Comparison of ENCODE assay signal across 12 cellular contexts in the genomic region with DNA sequence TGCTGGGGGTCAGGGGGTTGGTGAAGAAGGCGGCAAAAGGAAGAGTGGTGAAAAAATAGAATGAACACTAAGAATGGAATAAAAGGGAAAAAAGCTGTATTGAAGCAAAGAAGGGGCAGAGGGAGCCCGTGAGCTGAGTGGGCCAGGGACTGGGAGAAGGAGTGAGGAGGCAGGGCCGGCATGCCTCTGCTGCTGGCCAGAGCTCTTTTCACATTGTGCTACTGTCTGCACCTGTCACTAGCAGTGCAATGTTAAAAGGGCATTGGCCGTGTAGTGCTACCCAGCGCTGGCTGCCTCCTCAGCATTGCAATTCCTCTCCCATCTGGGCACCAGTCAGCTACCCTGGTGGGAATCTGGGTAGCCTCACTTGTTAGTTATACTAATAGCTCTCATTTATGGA.
A peak's percentile ranks its signal among the peaks of the same experiment; 100 is the strongest.
DNase-seq lines count a peak whose midpoint lies in the region; ATAC-seq and TF ChIP-seq lines count a peak whose summit lies in the region.
"Had no signal": no experiment of that assay in that cellular context is flagged by ENCODE, and none has a peak within 500 bp of the region (broad histone marks: within the 10 kb centered on the region; RNA-seq: fewer than 3 reads in every experiment).

No MANE protein-coding gene starts in this region.

- H3K4me1 Mint-ChIP-seq in stimulated activated naive B cell treated with anti-CD40 and anti-IgM and Interleukin-4, amounts not matched to agents 10 μg/mL and 1 μg/mL and 100 μg/mL, for 72 hours, result peaks cover 19 to 46% of the 10 kb centered on the region in 2 donors

- no peaks in the 10 kb centered on the region for H3K9me3 Mint-ChIP-seq in stimulated activated naive B cell treated with anti-CD40 and anti-IgM and Interleukin-4, amounts not matched to agents 10 μg/mL and 1 μg/mL and 100 μg/mL, for 72 hours

- H3K27me3 Mint-ChIP-seq in stimulated activated naive B cell treated with anti-CD40 and anti-IgM and Interleukin-4, amounts not matched to agents 10 μg/mL and 1 μg/mL and 100 μg/mL, for 72 hours, result peaks cover 39 to 44% of the 10 kb centered on the region in 2 donors

- no peak for ATAC-seq in stimulated activated naive B cell treated with anti-CD40 and anti-IgM and Interleukin-4, amounts not matched to agents 10 μg/mL and 1 μg/mL and 100 μg/mL, for 72 hours (replicated peaks)

- no peak overlapping the region for H3K4me3 Mint-ChIP-seq in stimulated activated naive B cell treated with anti-CD40 and anti-IgM and Interleukin-4, amounts not matched to agents 10 μg/mL and 1 μg/mL and 100 μg/mL, for 72 hours

- peak overlapping the region; percentile 94 to 100 for H3K4me3 ChIP-seq in foreskin fibroblast (ENCODE audit: low read depth in 1 of 2, low read length in 2 of 2)

- no peaks in the 10 kb centered on the region for H3K36me3 Mint-ChIP-seq in stimulated activated naive B cell treated with anti-CD40 and anti-IgM and Interleukin-4, amounts not matched to agents 10 μg/mL and 1 μg/mL and 100 μg/mL, for 72 hours

- DNase-seq in NCI-H748 (lab: John Stamatoyannopoulos, UW; ENCODE audit: unreplicated experiment), result peak; percentile 15
- no peak for DNase-seq in NCI-H748 treated with DMSO at 0.1 percent for 48 hours (lab: John Stamatoyannopoulos, UW)
- peak; percentile 49 for DNase-seq in RKO (ENCODE audit: low spot score)
- DNase-seq in foreskin fibroblast, result peak in 1 of 2 donors; percentile 67
- peak; percentile 40 for DNase-seq in superior temporal gyrus (ENCODE audit: extremely low spot score)
- no peak for DNase-seq in iPS-NIHi7 (ENCODE audit: extremely low spot score)
- DNase-seq in stimulated activated naive B cell treated with anti-CD40 and anti-IgM and Interleukin-4, amounts not matched to agents 10 μg/mL and 1 μg/mL and 100 μg/mL, for 72 hours, result no peak
- no peak for DNase-seq in SKM-1 (lab: John Stamatoyannopoulos, UW; ENCODE audit: unreplicated experiment)
- DNase-seq: activated CD4-positive, alpha-beta T cell treated with anti-CD3 and anti-CD28 coated beads, Interleukin-2, amount 50 U/mL, for 4 hours; effector CD4-positive, alpha-beta T cell; stimulated activated CD8-positive, alpha-beta memory T cell treated with anti-CD3 and anti-CD28 coated beads, Interleukin-4, amount 100 ng/mL, for 48 hours had no signal

- no peak overlapping the region for H3K27ac Mint-ChIP-seq in stimulated activated naive B cell treated with anti-CD40 and anti-IgM and Interleukin-4, amounts not matched to agents 10 μg/mL and 1 μg/mL and 100 μg/mL, for 72 hours
- H3K27ac Mint-ChIP-seq: B cell had no signal

- peak; percentile 49 for TF ChIP-seq CTCF in foreskin fibroblast (IDR thresholded peaks at IDR 0.05; ENCODE audit: low read depth, low read length)

Comparison
In these comparisons a context has a peak if more than half of its experiments do, and no peak if none do; other contexts are left out.
1. DNase-seq: peak in NCI-H748 (single experiment), RKO (single experiment) and superior temporal gyrus (single experiment); none in NCI-H748 treated with DMSO at 0.1 percent for 48 hours (single experiment), iPS-NIHi7 (single experiment), stimulated activated naive B cell treated with anti-CD40 and anti-IgM and Interleukin-4, amounts not matched to agents 10 μg/mL and 1 μg/mL and 100 μg/mL, for 72 hours (single experiment) and SKM-1 (single experiment).